ENCODE assay signal across 9 cellular contexts in genomic region chr6:2505624-2506023, GRCh38.
A peak's percentile ranks its signal among the peaks of the same experiment; 100 is the strongest.
DNase-seq lines count a peak whose midpoint lies in the region; TF ChIP-seq lines count a peak whose summit lies in the region.
"Had no signal": no experiment of that assay in that cellular context is flagged by ENCODE, and none has a peak within 500 bp of the region (broad histone marks: within the 10 kb centered on the region; RNA-seq: fewer than 3 reads in every experiment).

No MANE protein-coding gene starts in this region.

- H3K27me3 ChIP-seq in tibial artery, result no peaks in the 10 kb centered on the region
- H3K27me3 ChIP-seq: breast epithelium had no signal

- intact Hi-C loops in tibial artery (cut with DNase I; ENCODE audit: low total_unique reads), result no loop called here

- peaks cover 0 to 17% (median 14%) of the 10 kb centered on the region in 4 donors for H3K4me1 ChIP-seq in tibial artery
- H3K4me1 ChIP-seq: breast epithelium had no signal

- no peaks in the 10 kb centered on the region for H3K36me3 ChIP-seq in tibial artery
- H3K36me3 ChIP-seq: breast epithelium had no signal

- no peak overlapping the region for H3K27ac ChIP-seq in tibial artery

- no peak overlapping the region for H3K4me3 ChIP-seq in tibial artery
- H3K4me3 ChIP-seq: breast epithelium had no signal

- no peaks in the 10 kb centered on the region for H3K9me3 ChIP-seq in tibial artery
- H3K9me3 ChIP-seq: breast epithelium had no signal

- TF ChIP-seq CTCF in GM12873 (IDR thresholded peaks at IDR 0.05; ENCODE audit: insufficient read depth, low read depth, low read length, missing control alignments) (peak; percentile 60), tibial artery (IDR thresholded peaks at IDR 0.05) (no peak)

- peak; percentile 8 for DNase-seq in COLO668 (lab: John Stamatoyannopoulos, UW; ENCODE audit: unreplicated experiment)
- peak; percentile 16 to 23 for DNase-seq in SHP77 (lab: John Stamatoyannopoulos, UW)
- peak; percentile 77 for DNase-seq in iPS-NIHi11 (ENCODE audit: low spot score)
- no peak for DNase-seq in tibial artery
- DNase-seq in NCI-H345 treated with DMSO at 0.1 percent for 48 hours (lab: John Stamatoyannopoulos, UW; ENCODE audit: unreplicated experiment), result no peak
- DNase-seq in NCI-H2029 (lab: John Stamatoyannopoulos, UW), result no peak
- DNase-seq: activated CD4-positive, alpha-beta T cell treated with anti-CD3 and anti-CD28 coated beads, Interleukin-2, amount 50 U/mL, for 4 hours had no signal

Comparison
In these comparisons a context has a peak if more than half of its experiments do, and no peak if none do; other contexts are left out.
1. DNase-seq: peak in COLO668 (single experiment), SHP77 (2 of 2) and iPS-NIHi11 (single experiment); none in tibial artery (0 of 2), NCI-H345 treated with DMSO at 0.1 percent for 48 hours (single experiment) and NCI-H2029 (single experiment).